Comparison of ENCODE assay signal across 11 cellular contexts in the genomic region with DNA sequence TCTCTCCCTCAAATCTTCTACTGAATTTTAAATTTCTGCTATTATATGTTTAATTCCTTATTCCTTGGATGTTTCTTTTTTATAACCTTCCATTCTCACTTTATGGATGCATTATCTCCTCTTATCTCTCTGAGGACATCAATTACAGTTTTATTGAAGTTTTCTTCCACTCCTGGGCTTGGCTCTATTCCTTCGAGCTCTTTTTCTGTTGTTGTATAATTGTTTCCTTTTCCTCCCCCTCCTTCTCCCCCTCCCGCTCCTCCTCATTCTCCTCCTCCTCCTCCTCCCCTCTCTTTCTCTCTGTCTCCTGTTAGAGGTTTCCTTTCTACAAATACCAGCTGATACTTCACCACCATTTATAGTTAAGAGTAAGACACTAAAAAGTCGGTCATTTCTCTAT.
DNase-seq lines count a peak whose midpoint lies in the region; TF ChIP-seq lines count a peak whose summit lies in the region.
"Had no signal": no experiment of that assay in that cellular context is flagged by ENCODE, and none has a peak within 500 bp of the region (broad histone marks: within the 10 kb centered on the region; RNA-seq: fewer than 3 reads in every experiment).

No MANE protein-coding gene starts in this region.

- no peak for TF ChIP-seq CTCF in C4-2B (conservative IDR thresholded peaks at IDR 0.05)
- no peak for TF ChIP-seq CTCF in Loucy (conservative IDR thresholded peaks at IDR 0.05; ENCODE audit: low read length)
- no peak for TF ChIP-seq CTCF in testis (IDR thresholded peaks at IDR 0.05)

- no peaks in the 10 kb centered on the region for H3K79me2 ChIP-seq in Loucy (ENCODE audit: insufficient read depth, low read length)

- no peaks in the 10 kb centered on the region for H3F3A ChIP-seq in Loucy (ENCODE audit: low read depth)

- no peaks in the 10 kb centered on the region for H3K27me3 ChIP-seq in Loucy (ENCODE audit: insufficient read depth, low read length, poor library complexity, severe bottlenecking)
- no peaks in the 10 kb centered on the region for H3K27me3 ChIP-seq in testis
- H3K27me3 ChIP-seq: BLaER1 treated with 17β-estradiol and CSF1 and Interleukin-3, amounts not matched to agents 10 nM and 100 nM had no signal

- H3K9me2 ChIP-seq in Loucy (replicated peaks; ENCODE audit: low read depth, low read length) = no peaks in the 10 kb centered on the region

- H3K36me3 ChIP-seq in Loucy (ENCODE audit: insufficient read depth, low read length) = no peaks in the 10 kb centered on the region
- no peaks in the 10 kb centered on the region for H3K36me3 ChIP-seq in testis (ENCODE audit: low read depth, missing control alignments)
- H3K36me3 ChIP-seq: BLaER1 treated with 17β-estradiol and CSF1 and Interleukin-3, amounts not matched to agents 10 nM and 100 nM; HAP-1 had no signal

- peak overlapping the region; percentile 45 for H3K4me3 ChIP-seq in Loucy (ENCODE audit: low read length, poor library complexity, severe bottlenecking)
- H3K4me3 ChIP-seq in testis = no peak overlapping the region
- H3K4me3 ChIP-seq: BLaER1 treated with 17β-estradiol and CSF1 and Interleukin-3, amounts not matched to agents 10 nM and 100 nM; GM23248; HAP-1 had no signal

- H3K9me3 ChIP-seq in Loucy (ENCODE audit: insufficient read depth, low read depth, low read length) (no peaks in the 10 kb centered on the region), testis (no peaks in the 10 kb centered on the region)
- H3K9me3 ChIP-seq: Caco-2, HAP-1 had no signal

- peak overlapping the region; percentile 68 for H3K4me2 ChIP-seq in Loucy (ENCODE audit: low read depth, low read length, poor library complexity, severe bottlenecking)
- H3K4me2 ChIP-seq: BLaER1 treated with 17β-estradiol and CSF1 and Interleukin-3, amounts not matched to agents 10 nM and 100 nM had no signal

- H3K9ac ChIP-seq in Loucy (ENCODE audit: low read depth, low read length, poor library complexity, severe bottlenecking) = no peak overlapping the region
- H3K9ac ChIP-seq: BLaER1 treated with 17β-estradiol and CSF1 and Interleukin-3, amounts not matched to agents 10 nM and 100 nM; GM23248 had no signal

- WGBS in testis, 2 donors = 29 to 45% methylated on average over 3 of the region's 3 CpGs

- H2AFZ ChIP-seq in Loucy (ENCODE audit: low read length) = peak overlapping the region; percentile 52; the same call in 1 of the 2 replicates
- H2AFZ ChIP-seq: GM23248 had no signal

- intact Hi-C loops in testis (cut with DNase I; ENCODE audit: low total_unique reads) = no loop called here

- no peaks in the 10 kb centered on the region for H4K20me1 ChIP-seq in Loucy (ENCODE audit: insufficient read depth, low read length, poor library complexity, severe bottlenecking)
- H4K20me1 ChIP-seq: BLaER1 treated with 17β-estradiol and CSF1 and Interleukin-3, amounts not matched to agents 10 nM and 100 nM had no signal

- peak overlapping the region; percentile 18; the same call in 1 of the 2 replicates for H3K27ac ChIP-seq in C4-2B
- H3K27ac ChIP-seq in testis = no peak overlapping the region
- H3K27ac ChIP-seq: BLaER1 treated with 17β-estradiol and CSF1 and Interleukin-3, amounts not matched to agents 10 nM and 100 nM; GM23248 had no signal

- peak; percentile 45 for DNase-seq in left kidney (ENCODE audit: low read depth, low spot score)
- DNase-seq in testis = peak; percentile 44
- no peak for DNase-seq in effector CD8-positive, alpha-beta T cell (lab: John Stamatoyannopoulos, UW)
- DNase-seq in stimulated activated CD4-positive, alpha-beta T cell treated with anti-CD3 and anti-CD28 coated beads, Interleukin-4, amount 100 ng/mL, for 24 hours = no peak
- DNase-seq: Caco-2; CD4-positive, CD25-positive, alpha-beta regulatory T cell; GM23248 had no signal

- TF ChIP-seq POLR2A in testis (IDR thresholded peaks at IDR 0.05) = no peak

- peaks cover 23% of the 10 kb centered on the region for H3K4me1 ChIP-seq in Loucy (ENCODE audit: insufficient read depth, low read length, poor library complexity, severe bottlenecking)
- peaks cover 18% of the 10 kb centered on the region for H3K4me1 ChIP-seq in testis
- H3K4me1 ChIP-seq: Caco-2, HAP-1 had no signal

Comparison
In these comparisons a context has a peak if more than half of its experiments do, and no peak if none do; other contexts are left out.
1. DNase-seq: peak in left kidney (single experiment) and testis (single experiment); none in effector CD8-positive, alpha-beta T cell (single experiment) and stimulated activated CD4-positive, alpha-beta T cell treated with anti-CD3 and anti-CD28 coated beads, Interleukin-4, amount 100 ng/mL, for 24 hours (single experiment).